In the genomic region with DNA sequence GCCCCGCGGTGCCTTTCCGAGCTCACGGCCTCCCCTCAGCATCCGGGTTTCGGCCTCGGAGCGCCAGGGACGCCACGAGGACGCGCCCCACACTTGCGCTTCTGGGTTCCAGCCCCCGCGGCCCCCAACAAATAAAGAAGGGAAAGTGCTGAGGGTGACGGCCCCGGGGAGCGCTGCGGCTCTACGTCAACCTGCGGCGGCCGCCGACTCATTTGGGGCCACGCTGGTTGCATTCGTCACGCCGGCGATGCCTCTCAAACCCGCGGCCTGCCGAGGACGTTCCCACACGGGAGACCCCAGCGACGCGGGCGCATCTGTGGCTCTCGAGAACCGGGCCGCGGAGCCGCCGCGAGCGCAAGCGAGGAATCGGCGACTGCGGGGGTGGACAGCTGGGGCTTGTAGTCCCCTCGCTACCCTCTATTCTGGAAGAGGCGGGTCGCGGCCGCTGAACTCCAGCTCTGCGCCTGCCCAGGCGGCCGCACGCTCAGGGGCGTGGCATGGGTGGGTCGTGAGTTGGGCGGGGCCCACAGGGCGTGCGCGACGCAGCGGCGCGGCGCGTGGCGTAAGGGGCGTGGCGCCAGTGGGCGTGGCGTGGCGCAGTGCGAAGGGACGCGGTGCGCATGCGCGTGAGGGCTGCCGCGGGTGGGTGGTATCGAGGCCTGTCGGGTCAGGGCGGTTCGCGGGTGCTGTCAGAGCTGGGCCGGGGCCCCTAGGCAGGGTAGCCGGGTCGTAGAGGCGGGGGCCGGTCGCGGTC, we compare ENCODE assay signal across 8 cellular contexts. TPM values are rescaled to one million over a fixed set of nuclear protein-coding genes. Genes with fewer than 3 reads are reported as not detected.
A peak's percentile ranks its signal among the peaks of the same experiment; 100 is the strongest.
DNase-seq lines count a peak whose midpoint lies in the region; ATAC-seq, FAIRE-seq and TF ChIP-seq lines count a peak whose summit lies in the region.

Gene AMZ2, plus strand, starts transcription at position 599 of the 754 bp plus-strand sequence. CDS start 2,145 bp downstream, outside the sequence.

- H3K4me1 ChIP-seq in HepG2 (ENCODE audit: insufficient read depth, low read length), result peaks cover 27% of the 10 kb centered on the region

- CTCF ChIA-PET in HepG2 (lab: Yijun Ruan, JAX; ENCODE audit: low intra/inter-chr PET ratio, low total read pairs), result no interaction called here

- TF ChIP-seq RAD21 in HepG2 (CRISPR knock-in tag; IDR thresholded peaks at IDR 0.05), result peak; percentile 44

- H3K27me3 ChIP-seq in HepG2 (ENCODE audit: control insufficient read depth in 1 of 2, insufficient read depth in 2 of 2, low read length in 2 of 2), result no peaks in the 10 kb centered on the region; a peak in 2 of 5 replicates

- peak; percentile 90 to 93 for TF ChIP-seq POLR2A in HepG2 (IDR thresholded peaks at IDR 0.05; ENCODE audit: insufficient read depth in 1 of 2, low read depth in 2 of 2, low read length in 2 of 2)

- under 1% methylated on average over 50 of the region's 97 CpGs for WGBS in HepG2 (ENCODE audit: low lambda C conversion rate)

- peak within 1 kb of the TSS; percentile 86 for H3K9ac ChIP-seq in HepG2 (ENCODE audit: insufficient read depth, low read depth, low read length)

- TF ChIP-seq CTCF in HepG2 (CRISPR knock-in tag; IDR thresholded peaks at IDR 0.05), result peak; percentile 29

- no peak for TF ChIP-seq EP300 in HepG2 (IDR thresholded peaks at IDR 0.05; ENCODE audit: low read depth in 2 of 2, low read length in 2 of 2)
- no peak for TF ChIP-seq EP300 in HepG2 (CRISPR knock-in tag; IDR thresholded peaks at IDR 0.05; ENCODE audit: borderline replicate concordance)

- peak; percentile 84 for ATAC-seq in GM19452 (IDR thresholded peaks at IDR 0.05; ENCODE audit: unreplicated experiment)
- ATAC-seq in HG03575 (IDR thresholded peaks at IDR 0.05; ENCODE audit: extremely low read depth, insufficient number of reproducible peaks, low FRiP score, unreplicated experiment), result peak; percentile 36
- peak; percentile 99 for ATAC-seq in HepG2

- BruUV-seq in HepG2 (replicated peaks; lab: Mats Ljungman, UMichigan), result no TSS peak

- peak within 1 kb of the TSS; percentile 77 to 94 (median 80) for H3K4me3 ChIP-seq in HepG2 (replicated peaks in 1 of 3; ENCODE audit: insufficient read depth in 1 of 3, low read depth in 2 of 3, low read length in 3 of 3)

- in situ Hi-C loops in HepG2 (cut with HindIII; ENCODE audit: extremely low pct_ligation_motif_present, low pct_unique_long_range_greater_than_20kb), result no loop called here

- peak within 1 kb of the TSS; percentile 77 for H3K27ac ChIP-seq in HepG2 (ENCODE audit: extremely low read length, insufficient read depth, low read length)

- peak within 1 kb of the TSS; percentile 86 for H3K4me2 ChIP-seq in HepG2 (ENCODE audit: low read depth, low read length)

- FAIRE-seq in HepG2 (lab: Jason Lieb, UNC), result peak; percentile 21

- POLR2A ChIA-PET in HepG2 (lab: Yijun Ruan, JAX), result interaction anchor here (0.6 to 3.9 kb wide), 28 partner anchors 8 to 268 kb away, joined by 3 to 53 read pairs (median 4); partner anchors contain the start of genes PRKAR1A and WIPI1

- no peak within 1 kb of the TSS for H2AFZ ChIP-seq in HepG2 (ENCODE audit: low read length)

- no peaks in the 10 kb centered on the region for H3K9me3 ChIP-seq in HepG2 (ENCODE audit: low read length)

- H3K79me2 ChIP-seq in HepG2 (ENCODE audit: insufficient read depth, low read length), result peaks cover 3% of the 10 kb centered on the region

- no peaks in the 10 kb centered on the region for H4K20me1 ChIP-seq in HepG2 (ENCODE audit: insufficient read depth, low read length)

- intact Hi-C loops in HepG2 (cut with micrococcal nuclease; ENCODE audit: unreplicated experiment), result loop anchor here (5.0 kb wide), 1 partner anchor 40 kb away; no protein-coding TSS in a partner anchor

- H3K36me3 ChIP-seq in HepG2 (replicated peaks in 1 of 2; ENCODE audit: control insufficient read depth in 1 of 2, insufficient read depth in 2 of 2, low read length in 2 of 2), result peaks cover 0 to 3% of the 10 kb centered on the region in 2 experiments; a peak in 1 of 5 replicates

- DNase-seq in CD1c-positive myeloid dendritic cell (ENCODE audit: extremely low spot score) (peak; percentile 99), NCI-H82 (lab: John Stamatoyannopoulos, UW) (peak; percentile 97), dermis blood vessel endothelial cell (peak; percentile 97), HepG2 (ENCODE audit: low spot score) (peak; percentile 88)
- peak; percentile 97 for DNase-seq in activated CD4-positive, alpha-beta T cell treated with anti-CD3 and anti-CD28 coated beads, Interleukin-2, amount 50 U/mL, for 48 hours
- peak; percentile 98 for DNase-seq in stimulated activated CD4-positive, alpha-beta T cell treated with anti-CD3 and anti-CD28 coated beads, Interleukin-4, amount 100 ng/mL, for 1 hour

TF ChIP-seq in HepG2, 621 proteins besides CTCF, POLR2A, EP300 and RAD21 (continues in another document):
- no peak for TF ChIP-seq NFE2 (CRISPR knock-in tag; IDR thresholded peaks at IDR 0.05)
- peak; percentile 98 for TF ChIP-seq ZNF879 (CRISPR knock-in tag; IDR thresholded peaks at IDR 0.05)
- no peak for TF ChIP-seq RFX3 (CRISPR knock-in tag; IDR thresholded peaks at IDR 0.05)
- peak; percentile 46; the same call in 1 of the 2 replicates for TF ChIP-seq BRD4 (CRISPR knock-in tag; IDR thresholded peaks at IDR 0.05)
- no peak for TF ChIP-seq BCLAF1 (IDR thresholded peaks at IDR 0.05)
- TF ChIP-seq ZNF543 (CRISPR knock-in tag; IDR thresholded peaks at IDR 0.05), result no peak
- peak; percentile 89 for TF ChIP-seq ZNF598 (CRISPR knock-in tag; IDR thresholded peaks at IDR 0.05; ENCODE audit: borderline replicate concordance)
- TF ChIP-seq KLF9 (CRISPR knock-in tag; IDR thresholded peaks at IDR 0.05; ENCODE audit: low read depth), result peak; percentile 95
- TF ChIP-seq ZNF317 (CRISPR knock-in tag; IDR thresholded peaks at IDR 0.05), result peak; percentile 78

RNA-seq across cellular contexts. Expression of gene AMZ2, which starts in this region (rescaled TPM):
- total RNA-seq in dermis blood vessel endothelial cell (41.8 and 43.9 TPM in 2 replicates), HepG2 (2016; rRNA removed; fragmentation: Illumina TruSeq; extraction: Trizol) (86.9 and 99.9 TPM in 2 replicates)
- 152 and 160 TPM in 2 replicates for total RNA-seq in HepG2 (2016; cell fraction: cytosol; rRNA removed; fragmentation: Illumina TruSeq; extraction: Trizol; ENCODE audit: low read depth)
- total RNA-seq in HepG2 (2016; cell fraction: insoluble cytoplasmic fraction; rRNA removed; fragmentation: Illumina TruSeq; extraction: Trizol), result 81.8 and 92.5 TPM in 2 replicates
- 189 and 196 TPM in 2 replicates for total RNA-seq in HepG2 (2016; cell fraction: membrane; rRNA removed; fragmentation: Illumina TruSeq; extraction: Trizol)
- 37.7 and 40.8 TPM in 2 replicates for total RNA-seq in HepG2 (2016; cell fraction: nucleus; rRNA removed; fragmentation: Illumina TruSeq; extraction: Trizol)
- 66.7 and 90.2 TPM in 2 replicates for polyA plus RNA-seq in HepG2 (2011; rRNA removed)
- polyA plus RNA-seq in HepG2 (2011; cell fraction: cytosol; rRNA removed), result 51.3 and 62.4 TPM in 2 replicates
- 58.4 and 64.2 TPM in 2 replicates for polyA plus RNA-seq in HepG2 (2011; cell fraction: nucleus; rRNA removed)
- polyA plus RNA-seq in HepG2 (2012), result 53.5 and 72.8 TPM in 2 replicates
- polyA plus RNA-seq in HepG2 (2016; cell fraction: cytosol; fragmentation: Illumina TruSeq; extraction: Trizol; ENCODE audit: low read depth), result 179 and 214 TPM in 2 replicates
- 114 TPM in 2 replicates for polyA plus RNA-seq in HepG2 (2016; cell fraction: insoluble cytoplasmic fraction; fragmentation: Illumina TruSeq; extraction: Trizol; ENCODE audit: low read depth)
- 217 and 242 TPM in 2 replicates for polyA plus RNA-seq in HepG2 (2016; cell fraction: membrane; fragmentation: Illumina TruSeq; extraction: Trizol; ENCODE audit: low read depth)
- 90.4 and 92.9 TPM in 2 replicates for polyA plus RNA-seq in HepG2 (2016; cell fraction: nucleus; fragmentation: Illumina TruSeq; extraction: Trizol; ENCODE audit: insufficient read depth, low read depth)
- polyA minus RNA-seq in HepG2 (2011; rRNA and poly(A)+ RNA removed; ENCODE audit: low replicate concordance), result 28.1 and 28.3 TPM in 2 replicates
- 24.0 and 24.3 TPM in 2 replicates for polyA minus RNA-seq in HepG2 (2011; cell fraction: cytosol; rRNA and poly(A)+ RNA removed)
- 21.6 and 25.6 TPM in 2 replicates for polyA minus RNA-seq in HepG2 (2011; cell fraction: nucleus; rRNA and poly(A)+ RNA removed)

Comparison
In these comparisons a context has a peak if more than half of its experiments do, and no peak if none do; other contexts are left out.
1. Peak in every context shown above with its lines: DNase-seq, ATAC-seq, H3K4me3 ChIP-seq and H3K27ac ChIP-seq.
2. ATAC-seq: peak in every context shown above with its lines; median percentile 99 in HepG2; 84 in GM19452; 36 in HG03575.